In the genomic region with DNA sequence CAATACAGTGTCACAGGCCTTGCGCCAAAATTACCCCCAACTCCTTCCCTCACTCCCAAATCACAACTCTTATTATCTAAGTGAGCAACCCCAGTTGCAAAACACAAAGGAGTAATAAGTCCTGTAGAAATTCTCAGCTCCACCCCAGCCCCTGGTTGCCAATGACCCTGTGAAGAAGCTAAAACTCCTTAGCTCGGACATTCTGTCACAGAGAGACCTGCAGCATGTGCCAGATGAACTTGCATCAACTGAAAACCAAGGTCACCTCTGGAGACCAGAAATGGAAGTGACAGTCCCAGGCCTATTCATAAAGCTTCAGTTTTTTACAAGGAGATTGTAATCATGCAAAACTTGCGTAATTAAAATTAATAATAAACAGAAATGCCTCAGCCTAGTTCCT, we compare ENCODE assay signal across 2 cellular contexts.
TF ChIP-seq lines count a peak whose summit lies in the region.

No MANE protein-coding gene starts in this region.

TF ChIP-seq in GM23338, 12 proteins besides CTCF, POLR2A, EP300 and RAD21 (continues in another document):
- TF ChIP-seq ZNF331 (CRISPR knock-in tag; IDR thresholded peaks at IDR 0.05; ENCODE audit: low read depth): no peak
- TF ChIP-seq EZH2 (IDR thresholded peaks at IDR 0.05; ENCODE audit: low read depth, unreplicated experiment): no peak
- no peak for TF ChIP-seq EZH2phosphoT487 (IDR thresholded peaks at IDR 0.05; ENCODE audit: unreplicated experiment)
- TF ChIP-seq NANOG (IDR thresholded peaks at IDR 0.05; ENCODE audit: borderline replicate concordance): no peak
- TF ChIP-seq, protein P1, sequence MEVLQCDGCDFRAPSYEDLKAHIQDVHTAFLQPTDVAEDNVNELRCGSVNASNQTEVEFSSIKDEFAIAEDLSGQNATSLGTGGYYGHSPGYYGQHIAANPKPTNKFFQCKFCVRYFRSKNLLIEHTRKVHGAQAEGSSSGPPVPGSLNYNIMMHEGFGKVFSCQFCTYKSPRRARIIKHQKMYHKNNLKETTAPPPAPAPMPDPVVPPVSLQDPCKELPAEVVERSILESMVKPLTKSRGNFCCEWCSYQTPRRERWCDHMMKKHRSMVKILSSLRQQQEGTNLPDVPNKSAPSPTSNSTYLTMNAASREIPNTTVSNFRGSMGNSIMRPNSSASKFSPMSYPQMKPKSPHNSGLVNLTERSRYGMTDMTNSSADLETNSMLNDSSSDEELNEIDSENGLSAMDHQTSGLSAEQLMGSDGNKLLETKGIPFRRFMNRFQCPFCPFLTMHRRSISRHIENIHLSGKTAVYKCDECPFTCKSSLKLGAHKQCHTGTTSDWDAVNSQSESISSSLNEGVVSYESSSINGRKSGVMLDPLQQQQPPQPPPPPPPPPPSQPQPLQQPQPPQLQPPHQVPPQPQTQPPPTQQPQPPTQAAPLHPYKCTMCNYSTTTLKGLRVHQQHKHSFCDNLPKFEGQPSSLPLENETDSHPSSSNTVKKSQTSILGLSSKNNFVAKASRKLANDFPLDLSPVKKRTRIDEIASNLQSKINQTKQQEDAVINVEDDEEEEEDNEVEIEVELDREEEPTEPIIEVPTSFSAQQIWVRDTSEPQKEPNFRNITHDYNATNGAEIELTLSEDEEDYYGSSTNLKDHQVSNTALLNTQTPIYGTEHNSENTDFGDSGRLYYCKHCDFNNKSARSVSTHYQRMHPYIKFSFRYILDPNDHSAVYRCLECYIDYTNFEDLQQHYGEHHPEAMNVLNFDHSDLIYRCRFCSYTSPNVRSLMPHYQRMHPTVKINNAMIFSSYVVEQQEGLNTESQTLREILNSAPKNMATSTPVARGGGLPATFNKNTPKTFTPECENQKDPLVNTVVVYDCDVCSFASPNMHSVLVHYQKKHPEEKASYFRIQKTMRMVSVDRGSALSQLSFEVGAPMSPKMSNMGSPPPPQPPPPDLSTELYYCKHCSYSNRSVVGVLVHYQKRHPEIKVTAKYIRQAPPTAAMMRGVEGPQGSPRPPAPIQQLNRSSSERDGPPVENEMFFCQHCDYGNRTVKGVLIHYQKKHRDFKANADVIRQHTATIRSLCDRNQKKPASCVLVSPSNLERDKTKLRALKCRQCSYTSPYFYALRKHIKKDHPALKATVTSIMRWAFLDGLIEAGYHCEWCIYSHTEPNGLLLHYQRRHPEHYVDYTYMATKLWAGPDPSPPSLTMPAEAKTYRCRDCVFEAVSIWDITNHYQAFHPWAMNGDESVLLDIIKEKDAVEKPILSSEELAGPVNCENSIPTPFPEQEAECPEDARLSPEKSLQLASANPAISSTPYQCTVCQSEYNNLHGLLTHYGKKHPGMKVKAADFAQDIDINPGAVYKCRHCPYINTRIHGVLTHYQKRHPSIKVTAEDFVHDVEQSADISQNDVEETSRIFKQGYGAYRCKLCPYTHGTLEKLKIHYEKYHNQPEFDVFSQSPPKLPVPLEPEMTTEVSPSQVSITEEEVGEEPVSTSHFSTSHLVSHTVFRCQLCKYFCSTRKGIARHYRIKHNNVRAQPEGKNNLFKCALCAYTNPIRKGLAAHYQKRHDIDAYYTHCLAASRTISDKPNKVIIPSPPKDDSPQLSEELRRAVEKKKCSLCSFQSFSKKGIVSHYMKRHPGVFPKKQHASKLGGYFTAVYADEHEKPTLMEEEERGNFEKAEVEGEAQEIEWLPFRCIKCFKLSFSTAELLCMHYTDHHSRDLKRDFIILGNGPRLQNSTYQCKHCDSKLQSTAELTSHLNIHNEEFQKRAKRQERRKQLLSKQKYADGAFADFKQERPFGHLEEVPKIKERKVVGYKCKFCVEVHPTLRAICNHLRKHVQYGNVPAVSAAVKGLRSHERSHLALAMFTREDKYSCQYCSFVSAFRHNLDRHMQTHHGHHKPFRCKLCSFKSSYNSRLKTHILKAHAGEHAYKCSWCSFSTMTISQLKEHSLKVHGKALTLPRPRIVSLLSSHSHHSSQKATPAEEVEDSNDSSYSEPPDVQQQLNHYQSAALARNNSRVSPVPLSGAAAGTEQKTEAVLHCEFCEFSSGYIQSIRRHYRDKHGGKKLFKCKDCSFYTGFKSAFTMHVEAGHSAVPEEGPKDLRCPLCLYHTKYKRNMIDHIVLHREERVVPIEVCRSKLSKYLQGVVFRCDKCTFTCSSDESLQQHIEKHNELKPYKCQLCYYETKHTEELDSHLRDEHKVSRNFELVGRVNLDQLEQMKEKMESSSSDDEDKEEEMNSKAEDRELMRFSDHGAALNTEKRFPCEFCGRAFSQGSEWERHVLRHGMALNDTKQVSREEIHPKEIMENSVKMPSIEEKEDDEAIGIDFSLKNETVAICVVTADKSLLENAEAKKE (CRISPR knock-in tag; IDR thresholded peaks at IDR 0.05): no peak
- TF ChIP-seq POLR2AphosphoS5 (IDR thresholded peaks at IDR 0.05; ENCODE audit: low read depth): no peak
- no peak for TF ChIP-seq CREB1 (CRISPR knock-in tag; IDR thresholded peaks at IDR 0.05; ENCODE audit: low read depth)
- TF ChIP-seq, protein P2, sequence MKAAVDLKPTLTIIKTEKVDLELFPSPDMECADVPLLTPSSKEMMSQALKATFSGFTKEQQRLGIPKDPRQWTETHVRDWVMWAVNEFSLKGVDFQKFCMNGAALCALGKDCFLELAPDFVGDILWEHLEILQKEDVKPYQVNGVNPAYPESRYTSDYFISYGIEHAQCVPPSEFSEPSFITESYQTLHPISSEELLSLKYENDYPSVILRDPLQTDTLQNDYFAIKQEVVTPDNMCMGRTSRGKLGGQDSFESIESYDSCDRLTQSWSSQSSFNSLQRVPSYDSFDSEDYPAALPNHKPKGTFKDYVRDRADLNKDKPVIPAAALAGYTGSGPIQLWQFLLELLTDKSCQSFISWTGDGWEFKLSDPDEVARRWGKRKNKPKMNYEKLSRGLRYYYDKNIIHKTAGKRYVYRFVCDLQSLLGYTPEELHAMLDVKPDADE (IDR thresholded peaks at IDR 0.05): no peak
- TF ChIP-seq JUNB (IDR thresholded peaks at IDR 0.05; ENCODE audit: unreplicated experiment): no peak
- no peak for TF ChIP-seq STAT1 (IDR thresholded peaks at IDR 0.05; ENCODE audit: unreplicated experiment)
- no peak for TF ChIP-seq ZNF114 (CRISPR knock-in tag; IDR thresholded peaks at IDR 0.05)

TF ChIP-seq in K562, 482 proteins besides CTCF, POLR2A, EP300 and RAD21:
- TF ChIP-seq RFX7 (CRISPR knock-in tag; IDR thresholded peaks at IDR 0.05): no peak
- TF ChIP-seq ESRRA (IDR thresholded peaks at IDR 0.05; ENCODE audit: borderline replicate concordance, low read depth): peak; percentile 27; the same call in 1 of the 2 replicates
